28 cellular contexts compared by ENCODE assay signal in the genomic region with DNA sequence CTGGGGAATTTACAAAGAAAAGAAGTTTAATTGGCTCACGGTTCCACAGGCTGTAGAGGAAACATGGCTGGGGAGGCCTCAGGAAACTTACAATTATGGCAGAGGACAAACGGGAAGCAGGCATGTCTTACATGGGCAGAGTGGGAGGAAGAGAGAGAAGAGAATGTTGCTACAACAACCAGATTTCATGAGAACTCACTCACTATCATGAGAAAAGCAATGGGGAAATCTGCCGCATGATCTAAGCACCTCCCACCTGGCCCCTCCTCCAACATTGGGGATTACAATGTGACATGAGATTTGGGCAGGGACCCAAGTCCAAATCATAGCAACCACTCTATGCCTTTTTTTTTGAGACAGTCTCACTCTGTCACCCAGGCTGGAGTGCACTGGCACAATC. TPM values are rescaled to one million over a fixed set of nuclear protein-coding genes. Genes with fewer than 3 reads are reported as not detected.
DNase-seq lines count a peak whose midpoint lies in the region; ATAC-seq and TF ChIP-seq lines count a peak whose summit lies in the region.
"Had no signal": no experiment of that assay in that cellular context is flagged by ENCODE, and none has a peak within 500 bp of the region (broad histone marks: within the 10 kb centered on the region; RNA-seq: fewer than 3 reads in every experiment).

No MANE protein-coding gene starts in this region.

- POLR2A ChIA-PET in MCF 10A (lab: Yijun Ruan, JAX) = interaction anchor here (1.2 to 2.0 kb wide), 2 partner anchors 29 to 84 kb away, joined by 3 to 7 read pairs; a partner anchor contains a TSS

- ATAC-seq in T-helper 17 cell (no peak), foreskin keratinocyte (no peak), HG03521 (IDR thresholded peaks at IDR 0.05; ENCODE audit: unreplicated experiment) (no peak)
- ATAC-seq: GM12878, GM23338 had no signal

- H3K4me3 Mint-ChIP-seq in MCF 10A (ENCODE audit: unreplicated experiment) = no peak overlapping the region
- no peak overlapping the region for H3K4me3 Mint-ChIP-seq in T-helper 17 cell
- H3K4me3 Mint-ChIP-seq: B cell; CD8-positive, alpha-beta memory T cell; GM23338; HFFc6 had no signal

- no peaks in the 10 kb centered on the region for H3K9me3 Mint-ChIP-seq in MCF 10A (ENCODE audit: unreplicated experiment)
- H3K9me3 Mint-ChIP-seq: HFFc6 had no signal

- DNase-seq in MCF 10A (ENCODE audit: unreplicated experiment) (peak; percentile 13), breast epithelium (ENCODE audit: low spot score in 2 of 2) (no peak), T-helper 17 cell (no peak), foreskin keratinocyte (no peak), Karpas-422 (no peak), AG20443 (ENCODE audit: low spot score) (no peak)
- DNase-seq: CD8-positive, alpha-beta memory T cell; DMS 273 treated with DMSO at 0.1 percent for 48 hours; DMS79; EL; GDM1; HFFc6; IMR-90; NCI-H1092; NCI-H1417 treated with DMSO at 0.1 percent for 48 hours; NCI-H187 treated with DMSO at 0.1 percent for 48 hours; NCI-H2171 treated with DMSO at 0.1 percent for 48 hours; NCI-H345; NCI-H510A treated with DMSO at 0.1 percent for 48 hours; Right ventricle myocardium superior had no signal

- H3K27ac Mint-ChIP-seq in MCF 10A (ENCODE audit: low read depth, unreplicated experiment) (peak overlapping the region; percentile 75), T-helper 17 cell (peak overlapping the region; percentile 19)
- H3K27ac Mint-ChIP-seq: B cell, GM23338, HFFc6 had no signal

- CTCF ChIA-PET in MCF 10A (lab: Yijun Ruan, JAX) = no interaction called here

- no peak overlapping the region for H3K9ac ChIP-seq in Karpas-422 (ENCODE audit: low read length)
- H3K9ac ChIP-seq: KMS-11 had no signal

- no peak for TF ChIP-seq POLR2A in breast epithelium (IDR thresholded peaks at IDR 0.05)

- H3K4me2 ChIP-seq in Karpas-422 (ENCODE audit: low read depth, low read length, poor library complexity, severe bottlenecking) = no peak overlapping the region
- H3K4me2 ChIP-seq: GM23338, KMS-11 had no signal

- H3K27ac ChIP-seq in breast epithelium (no peak overlapping the region), foreskin keratinocyte (peak overlapping the region; percentile 45), Karpas-422 (ENCODE audit: low read length) (no peak overlapping the region)
- H3K27ac ChIP-seq: C4-2B, KMS-11, SJSA1 had no signal

- H3K4me1 Mint-ChIP-seq in MCF 10A (ENCODE audit: insufficient read depth, unreplicated experiment) (peaks cover 12% of the 10 kb centered on the region), T-helper 17 cell (peaks cover 12% of the 10 kb centered on the region)
- H3K4me1 Mint-ChIP-seq: B cell had no signal

- no peaks in the 10 kb centered on the region for H3K36me3 ChIP-seq in breast epithelium
- peaks cover 6% of the 10 kb centered on the region; the same call in 1 of the 2 replicates for H3K36me3 ChIP-seq in Karpas-422 (ENCODE audit: insufficient read depth, low read length)
- H3K36me3 ChIP-seq: HAP-1, SJSA1 had no signal

- H2AFZ ChIP-seq in Karpas-422 (ENCODE audit: low read length) = no peak overlapping the region
- H2AFZ ChIP-seq: GM23338 had no signal

- no peaks in the 10 kb centered on the region for H3K4me1 ChIP-seq in breast epithelium
- peaks cover 6% of the 10 kb centered on the region for H3K4me1 ChIP-seq in foreskin keratinocyte
- no peaks in the 10 kb centered on the region for H3K4me1 ChIP-seq in Karpas-422 (ENCODE audit: low read length)
- H3K4me1 ChIP-seq: HAP-1, SJSA1 had no signal

- H3K27me3 ChIP-seq in breast epithelium (no peaks in the 10 kb centered on the region), foreskin keratinocyte (no peaks in the 10 kb centered on the region), Karpas-422 (ENCODE audit: low read length) (no peaks in the 10 kb centered on the region)
- H3K27me3 ChIP-seq: SJSA1 had no signal

- H3K4me3 ChIP-seq in breast epithelium (no peak overlapping the region), Karpas-422 (ENCODE audit: low read length) (no peak overlapping the region)
- H3K4me3 ChIP-seq: GM12878, GM23338, HAP-1, SJSA1 had no signal

- H3K9me3 ChIP-seq in breast epithelium (no peaks in the 10 kb centered on the region), T-helper 17 cell (ENCODE audit: control insufficient read depth, low read length, poor library complexity, severe bottlenecking) (no peaks in the 10 kb centered on the region), Karpas-422 (ENCODE audit: low read length) (no peaks in the 10 kb centered on the region)
- H3K9me3 ChIP-seq: HAP-1, SJSA1 had no signal

- TF ChIP-seq CTCF in MCF 10A (IDR thresholded peaks at IDR 0.05; ENCODE audit: unreplicated experiment) (no peak), breast epithelium (IDR thresholded peaks at IDR 0.05) (no peak), foreskin keratinocyte (conservative IDR thresholded peaks at IDR 0.05) (no peak)

- intact Hi-C loops in MCF 10A (cut with micrococcal nuclease) (no loop called here), breast epithelium (cut with DNase I; ENCODE audit: low total_unique reads) (no loop called here)

- peaks cover 20% of the 10 kb centered on the region for H3K36me3 Mint-ChIP-seq in MCF 10A (ENCODE audit: insufficient read depth, unreplicated experiment)
- no peaks in the 10 kb centered on the region for H3K36me3 Mint-ChIP-seq in T-helper 17 cell (ENCODE audit: low read depth)

- H3K79me2 ChIP-seq in Karpas-422 (ENCODE audit: low read length) = no peaks in the 10 kb centered on the region

- H3K9me2 ChIP-seq in Karpas-422 (replicated peaks; ENCODE audit: insufficient read depth, low read length) = no peaks in the 10 kb centered on the region

- BruUV-seq in MCF 10A (replicated peaks; lab: Mats Ljungman, UMichigan) = no TSS peak

- H3K27me3 Mint-ChIP-seq in MCF 10A (ENCODE audit: insufficient read depth, unreplicated experiment) (no peaks in the 10 kb centered on the region), T-helper 17 cell (no peaks in the 10 kb centered on the region)
- H3K27me3 Mint-ChIP-seq: B cell; CD8-positive, alpha-beta memory T cell had no signal

- H4K20me1 ChIP-seq in Karpas-422 (ENCODE audit: insufficient read depth, low read depth, low read length) = no peaks in the 10 kb centered on the region

RNA-seq across cellular contexts. Expression of a gene that starts 28.8 kb away (rescaled TPM):
- total RNA-seq in MCF 10A (2022) (229 and 292 TPM in 2 replicates), breast epithelium (100 to 1,000 TPM in 2 of 3 donors, 10 to 100 TPM in 1; 96.2 to 127 (median 120) TPM), T-helper 17 cell (100 to 1,000 TPM; 138 to 150 TPM), foreskin keratinocyte (117 TPM in 2 replicates)
- polyA plus RNA-seq in foreskin keratinocyte = 88.7 and 101 TPM in 2 replicates
- 37.9 and 90.3 TPM in 2 replicates for total RNA-seq in Karpas-422 (2014; rRNA removed; shearing (Covaris generic); ENCODE audit: low replicate concordance)

RNA-seq across cellular contexts. Expression of a gene that starts 41.1 kb away (rescaled TPM):
- total RNA-seq in MCF 10A (2022) = 27.0 and 32.5 TPM in 2 replicates
- 10 to 100 TPM; 17.8 to 27.2 (median 25.6) TPM for total RNA-seq in breast epithelium
- 10 to 100 TPM; 27.8 to 29.5 TPM for total RNA-seq in T-helper 17 cell
- total RNA-seq in foreskin keratinocyte = 29.6 and 30.9 TPM in 2 replicates
- 25.1 and 28.1 TPM in 2 replicates for polyA plus RNA-seq in foreskin keratinocyte
- total RNA-seq in Karpas-422 (2014; rRNA removed; shearing (Covaris generic); ENCODE audit: low replicate concordance) = 24.9 and 47.9 TPM in 2 replicates
